In genomic region chr19:31598730-31599238, GRCh38 we compare ENCODE assay signal across 27 cellular contexts.
"Had no signal": no experiment of that assay in that cellular context is flagged by ENCODE, and none has a peak within 500 bp of the region (broad histone marks: within the 10 kb centered on the region; RNA-seq: fewer than 3 reads in every experiment).

No MANE protein-coding gene starts in this region.

- H3K4me1 ChIP-seq: esophagus squamous epithelium had no signal

- H3K27me3 ChIP-seq: brain microvascular endothelial cell, esophagus squamous epithelium had no signal

- H3K4me3 ChIP-seq: esophagus squamous epithelium had no signal

- ATAC-seq: activated naive CD4-positive, alpha-beta T cell treated with anti-CD3 and anti-CD28 coated beads, Interleukin-2, amount 50 U/mL, for 72 hours; activated T-cell treated with anti-CD3 and anti-CD28 coated beads, Interleukin-2, amount 50 U/mL, for 72 hours; effector memory CD8-positive, alpha-beta T cell had no signal

- H3K36me3 ChIP-seq: brain microvascular endothelial cell, esophagus squamous epithelium had no signal

- H3K27ac ChIP-seq: brain microvascular endothelial cell, epithelial cell of prostate, esophagus squamous epithelium had no signal

- H3K9me3 ChIP-seq: esophagus squamous epithelium had no signal

- DNase-seq: activated CD4-positive, alpha-beta memory T cell treated with anti-CD3 and anti-CD28 coated beads, Interleukin-2, amount 10 ng/mL, durations not matched to agents 7 days and 5 days; activated CD4-positive, alpha-beta T cell treated with anti-CD3 and anti-CD28 coated beads for 4 hours; activated CD4-positive, alpha-beta T cell treated with anti-CD3 and anti-CD28 coated beads, Interleukin-2, amount 10 ng/mL, durations not matched to agents 7 days and 5 days; activated CD4-positive, alpha-beta T cell treated with anti-CD3 and anti-CD28 coated beads, Interleukin-2, amount 50 U/mL, for 4 hours; activated CD4-positive, CD25-positive, alpha-beta regulatory T cell; activated CD4-positive, CD25-positive, alpha-beta regulatory T cell treated with anti-CD3 and anti-CD28 coated beads, Interleukin-2, amount 50 U/mL, for 72 hours; activated CD8-positive, alpha-beta memory T cell treated with anti-CD3 and anti-CD28 coated beads, Interleukin-2, amount 50 U/mL, for 48 hours; activated gamma-delta T cell; activated naive CD4-positive, alpha-beta T cell; activated naive CD4-positive, alpha-beta T cell treated with anti-CD3 and anti-CD28 coated beads, Interleukin-2, amount 10 ng/mL, durations not matched to agents 7 days and 5 days; activated naive CD8-positive, alpha-beta T cell treated with anti-CD3 and anti-CD28 coated beads, Interleukin-2, amount 10 ng/mL, durations not matched to agents 7 days and 5 days; activated T-cell treated with anti-CD3 and anti-CD28 coated beads for 4 hours; activated T-cell treated with anti-CD3 and anti-CD28 coated beads, Interleukin-2, amount 50 U/mL, for 24 hours; activated T-cell treated with anti-CD3 and anti-CD28 coated beads, Interleukin-2, amount 50 U/mL, for 72 hours; amniotic stem cell; anterior cingulate cortex; brain microvascular endothelial cell; cortex of kidney; dermis blood vessel endothelial cell; effector CD4-positive, alpha-beta T cell; effector memory CD8-positive, alpha-beta T cell; esophagus squamous epithelium; foreskin fibroblast; head of caudate nucleus; T-helper 2 cell had no signal
